Comparison of ENCODE assay signal across 8 cellular contexts in genomic region chr19:18388328-18389094, GRCh38. TPM values are rescaled to one million over a fixed set of nuclear protein-coding genes. Genes with fewer than 3 reads are reported as not detected.
DNase-seq lines count a peak whose midpoint lies in the region; ATAC-seq, FAIRE-seq and TF ChIP-seq lines count a peak whose summit lies in the region.

No MANE protein-coding gene starts in this region.

- in situ Hi-C loops in K562 (cut with MboI), result no loop called here

- H3K36me3 ChIP-seq in HEK293 (ENCODE audit: control insufficient read depth in 2 of 2, insufficient read depth in 1 of 2, low read length in 2 of 2) (no peaks in the 10 kb centered on the region), K562 (ENCODE audit: control insufficient read depth, insufficient read depth, low read length) (peaks cover 32% of the 10 kb centered on the region; the same call in 2 of the 3 replicates), spleen (peaks cover 0 to 34% (median 6%) of the 10 kb centered on the region in 6 donors)

- intact Hi-C loops in K562 (cut with micrococcal nuclease) (loop anchor here (5.0 kb wide), 1 partner anchor 41 kb away; no protein-coding TSS in a partner anchor), spleen (cut with DNase I; ENCODE audit: low total_unique reads) (no loop called here)

- peaks cover 19% of the 10 kb centered on the region for H4K20me1 ChIP-seq in K562 (replicated peaks; ENCODE audit: control insufficient read depth, insufficient read depth, low read length)

- no TSS peak for BruUV-seq in K562 (replicated peaks; lab: Mats Ljungman, UMichigan)

- peak overlapping the region; percentile 90 to 93 for H3K9ac ChIP-seq in K562 (ENCODE audit: insufficient read depth in 1 of 2, low read depth in 2 of 2, low read length in 2 of 2)

- H3K4me3 ChIP-seq in GM08714 (ENCODE audit: low read length) (peak overlapping the region; percentile 42; the same call in 1 of the 2 replicates), HEK293 (ENCODE audit: low read depth, low read length) (no peak overlapping the region; the same call in 1 of the 2 replicates), K562 (peak overlapping the region; percentile 89), spleen (peak overlapping the region; percentile 4 to 67 (median 35))

- ATAC-seq in K562, result peak; percentile 55

- peak; percentile 44 for FAIRE-seq in K562 (lab: Jason Lieb, UNC)

- TF ChIP-seq CTCF in HEK293 (tag by site-specific recombination; IDR thresholded peaks at IDR 0.05), result peak; percentile 99
- TF ChIP-seq CTCF in K562 (IDR thresholded peaks at IDR 0.05 in 2 of 3, conservative IDR thresholded peaks at IDR 0.05 in 1 of 3; ENCODE audit: insufficient read depth in 2 of 3, low read depth in 1 of 3, low read length in 3 of 3), result peak; percentile 95 to 97 (median 96)
- peak; percentile 99 to 100 (median 100) for TF ChIP-seq CTCF in spleen (IDR thresholded peaks at IDR 0.05 in 8 of 11, conservative IDR thresholded peaks at IDR 0.05 in 3 of 11)

- TF ChIP-seq POLR2A in K562 (conservative IDR thresholded peaks at IDR 0.05) (peak; percentile 64), spleen (IDR thresholded peaks at IDR 0.05) (peak in 1 of 3 donors; percentile 11)

- TF ChIP-seq RAD21 in K562 (CRISPR knock-in tag; conservative IDR thresholded peaks at IDR 0.05 in 1 of 2, IDR thresholded peaks at IDR 0.05 in 1 of 2), result peak; percentile 60 to 70

- H3K9me3 ChIP-seq in HEK293 (ENCODE audit: control insufficient read depth, insufficient read depth, low read depth, low read length) (no peaks in the 10 kb centered on the region), K562 (replicated peaks; ENCODE audit: control insufficient read depth, insufficient read depth, low read depth, low read length) (no peaks in the 10 kb centered on the region), spleen (peaks cover 0 to 5% (median 0%) of the 10 kb centered on the region in 8 donors)

- peaks cover 32% of the 10 kb centered on the region for H3K79me2 ChIP-seq in K562 (ENCODE audit: control insufficient read depth, insufficient read depth, low read length)

- CTCF ChIA-PET in HEK293 (lab: Yijun Ruan, JAX), result interaction anchor here (0.6 to 5.6 kb wide), 27 partner anchors 8 to 239 kb away, joined by 3 to 68 read pairs (median 6); partner anchors contain the start of genes JUND, LRRC25 and SSBP4
- CTCF ChIA-PET in K562 (lab: Yijun Ruan, JAX; ENCODE audit: low intra/inter-chr PET ratio), result interaction anchor here (0.6 to 1.7 kb wide), 3 partner anchors 13 to 48 kb away, joined by 3 to 5 read pairs (median 3); partner anchors contain the start of genes PGPEP1 and SSBP4

- POLR2A ChIA-PET in HEK293 (lab: Yijun Ruan, JAX), result interaction anchor here (0.8 to 1.5 kb wide), 3 partner anchors 8 to 109 kb away, joined by 3 to 5 read pairs (median 4); no protein-coding TSS in a partner anchor
- POLR2A ChIA-PET in K562 (lab: Yijun Ruan, JAX), result interaction anchor here (0.6 to 8.1 kb wide), 41 partner anchors 8 to 1056 kb away, joined by 3 to 244 read pairs (median 5); partner anchors contain the start of genes JUND, LRRC25, LSM4 and MPV17L2

- peak; percentile 21 for DNase-seq in NCI-H128 (lab: John Stamatoyannopoulos, UW; ENCODE audit: unreplicated experiment)
- peak; percentile 19 for DNase-seq in T1000 (lab: John Stamatoyannopoulos, UW)
- peak; percentile 88 to 92 (median 90) for DNase-seq in K562 (ENCODE audit: extremely low read depth in 1 of 4, low spot score in 3 of 4)
- DNase-seq in iPS-NIHi7 (ENCODE audit: extremely low spot score), result peak; percentile 93
- peak; percentile 98 for DNase-seq in spleen
- DNase-seq in epidermal melanocyte (ENCODE audit: insufficient read length, low spot score), result no peak

- H3K4me2 ChIP-seq in K562 (ENCODE audit: insufficient read depth, low read length), result peak overlapping the region; percentile 94

- H3K4me1 ChIP-seq in HEK293 (ENCODE audit: control insufficient read depth, insufficient read depth, low read length) (no peaks in the 10 kb centered on the region), K562 (replicated peaks in 1 of 2; ENCODE audit: control insufficient read depth in 2 of 2, insufficient read depth in 2 of 2, low read length in 2 of 2) (peaks cover 17 to 46% of the 10 kb centered on the region in 2 experiments), spleen (peaks cover 34 to 87% (median 52%) of the 10 kb centered on the region in 6 donors)

- TF ChIP-seq EP300 in K562 (IDR thresholded peaks at IDR 0.05; ENCODE audit: low read length), result peak; percentile 7; the same call in 1 of the 2 replicates

- H3K27me3 ChIP-seq in K562 (ENCODE audit: control insufficient read depth in 2 of 2, insufficient read depth in 2 of 2, low read length in 2 of 2), result no peaks in the 10 kb centered on the region
- peaks cover 0 to 35% (median 0%) of the 10 kb centered on the region in 7 donors for H3K27me3 ChIP-seq in spleen (replicated peaks in 1 of 7)

- H2AFZ ChIP-seq in K562 (ENCODE audit: low read depth, low read length), result peak overlapping the region; percentile 77

- 9% methylated on average over 69 of the region's 74 CpGs for WGBS in K562 (ENCODE audit: insufficient coverage, low coverage, missing lambda C conversion rate)
- 5 to 46% (median 7%) methylated on average over 7 to 74 of the region's 74 CpGs for WGBS in spleen, 5 donors

- no peaks in the 10 kb centered on the region for H3K9me1 ChIP-seq in K562 (ENCODE audit: control insufficient read depth, insufficient read depth, low read length)

- H3K27ac ChIP-seq in HEK293 (ENCODE audit: extremely low read depth, low read depth, low read length) (no peak overlapping the region), K562 (ENCODE audit: extremely low read depth, low read depth, low read length) (peak overlapping the region; percentile 84), spleen (peak overlapping the region in 7 of 8 donors; percentile 53 to 83 (median 77))

RNA-seq across cellular contexts. Expression of gene GDF15, which starts 2.6 kb away (rescaled TPM):
- total RNA-seq in K562 (2011; cell fraction: chromatin; rRNA removed; ENCODE audit: low replicate concordance), result 25.1 and 116 TPM in 2 replicates
- 214 and 262 TPM in 2 replicates for total RNA-seq in K562 (2011; cell fraction: nucleolus; rRNA removed)
- total RNA-seq in K562 (2011; cell fraction: nucleoplasm; rRNA removed), result 94.6 and 109 TPM in 2 replicates
- total RNA-seq in K562 (2014; rRNA removed) (78.0 and 82.4 TPM in 2 replicates), K562 (2014; rRNA removed; fragmentation: Illumina TruSeq; extraction: Trizol) (7.3 TPM in 2 replicates), K562 (2015; rRNA removed; fragmentation: Illumina TruSeq; extraction: Trizol) (10.1 and 11.0 TPM in 2 replicates), K562 (2021) (69.8 and 74.5 TPM in 2 replicates), spleen (10 to 100 TPM in 2 of 7 donors, 1 to 10 TPM in 5; 1.9 to 34.3 (median 4.3) TPM)
- polyA plus RNA-seq in K562 (2011; rRNA removed) (12.5 TPM in 2 replicates), K562 (2014; fragmentation: Illumina TruSeq; extraction: Trizol) (19.3 and 47.1 TPM in 2 replicates), K562 (2014; fragmentation: Nextera tagmentation; extraction: Ambion mirVana) (1 to 10 TPM; 2.3 to 2.9 TPM), K562 (2014; rRNA removed) (57.2 and 67.4 TPM in 2 replicates), spleen (10 to 100 TPM in 1 of 3 donors, under 1 TPM in 2; 0.77 to 15.9 (median 0.96) TPM)
- 31.8 and 127 TPM in 2 replicates for polyA plus RNA-seq in K562 (2011; cell fraction: cytosol; rRNA removed)
- 21.6 and 59.4 TPM in 2 replicates for polyA plus RNA-seq in K562 (2011; cell fraction: nucleus; rRNA removed)
- polyA plus RNA-seq in K562 (2012), result 50.1 and 369 TPM in 2 replicates
- 2.4 and 5.6 TPM in 2 replicates for polyA minus RNA-seq in K562 (2011; rRNA and poly(A)+ RNA removed)
- 31.8 and 32.2 TPM in 2 replicates for polyA minus RNA-seq in K562 (2011; cell fraction: cytosol; rRNA and poly(A)+ RNA removed)
- 18.5 and 24.2 TPM in 2 replicates for polyA minus RNA-seq in K562 (2011; cell fraction: nucleus; rRNA and poly(A)+ RNA removed)

RNA-seq across cellular contexts. Expression of gene LRRC25, which starts 8.9 kb away (rescaled TPM):
- 0.25 TPM in 1 of 2 replicates, not detected in the other for total RNA-seq in K562 (2011; cell fraction: chromatin; rRNA removed; ENCODE audit: low replicate concordance)
- 0.39 and 0.50 TPM in 2 replicates for total RNA-seq in K562 (2011; cell fraction: nucleolus; rRNA removed)
- total RNA-seq in K562 (2011; cell fraction: nucleoplasm; rRNA removed), result 0.22 TPM in 1 of 2 replicates, not detected in the other
- 0.18 and 0.29 TPM in 2 replicates for total RNA-seq in K562 (2014; rRNA removed)
- 0.07 TPM in 1 of 2 replicates, not detected in the other for total RNA-seq in K562 (2014; rRNA removed; fragmentation: Illumina TruSeq; extraction: Trizol)
- total RNA-seq in K562 (2015; rRNA removed; fragmentation: Illumina TruSeq; extraction: Trizol), result 0.30 and 0.36 TPM in 2 replicates
- 0.09 and 0.22 TPM in 2 replicates for total RNA-seq in K562 (2021)
- polyA plus RNA-seq in K562 (2011; rRNA removed), result 0.10 and 0.42 TPM in 2 replicates
- polyA plus RNA-seq in K562 (2011; cell fraction: cytosol; rRNA removed), result 0.31 and 0.41 TPM in 2 replicates
- 0.20 and 0.53 TPM in 2 replicates for polyA plus RNA-seq in K562 (2011; cell fraction: nucleus; rRNA removed)
- polyA plus RNA-seq in K562 (2012), result 0.33 and 1.1 TPM in 2 replicates
- 0.10 and 0.25 TPM in 2 replicates for polyA plus RNA-seq in K562 (2014; fragmentation: Illumina TruSeq; extraction: Trizol)
- polyA plus RNA-seq in K562 (2014; fragmentation: Nextera tagmentation; extraction: Ambion mirVana), result not detected
- 0.08 TPM in 1 of 2 replicates, not detected in the other for polyA plus RNA-seq in K562 (2014; rRNA removed)
- 0.11 and 0.18 TPM in 2 replicates for polyA minus RNA-seq in K562 (2011; rRNA and poly(A)+ RNA removed)
- polyA minus RNA-seq in K562 (2011; cell fraction: cytosol; rRNA and poly(A)+ RNA removed), result 0.57 and 1.1 TPM in 2 replicates
- polyA minus RNA-seq in K562 (2011; cell fraction: nucleus; rRNA and poly(A)+ RNA removed), result 0.13 and 0.67 TPM in 2 replicates
- 100 to 1,000 TPM in 3 of 7 donors, 10 to 100 TPM in 4; 82.2 to 164 (median 90.5) TPM for total RNA-seq in spleen
- 10 to 100 TPM; 14.6 to 32.2 (median 16.0) TPM for polyA plus RNA-seq in spleen

RNA-seq across cellular contexts. Expression of gene SSBP4, which starts 30.7 kb away (rescaled TPM):
- 28.5 and 141 TPM in 2 replicates for total RNA-seq in K562 (2011; cell fraction: chromatin; rRNA removed; ENCODE audit: low replicate concordance)
- total RNA-seq in K562 (2011; cell fraction: nucleolus; rRNA removed), result 209 and 228 TPM in 2 replicates
- 68.6 and 76.2 TPM in 2 replicates for total RNA-seq in K562 (2011; cell fraction: nucleoplasm; rRNA removed)
- total RNA-seq in K562 (2014; rRNA removed), result 125 and 188 TPM in 2 replicates
- 21.2 and 21.4 TPM in 2 replicates for total RNA-seq in K562 (2014; rRNA removed; fragmentation: Illumina TruSeq; extraction: Trizol)
- total RNA-seq in K562 (2015; rRNA removed; fragmentation: Illumina TruSeq; extraction: Trizol), result 72.3 and 76.3 TPM in 2 replicates
- 189 TPM in 2 replicates for total RNA-seq in K562 (2021)
- 20.1 and 25.9 TPM in 2 replicates for polyA plus RNA-seq in K562 (2011; rRNA removed)
- 25.4 and 118 TPM in 2 replicates for polyA plus RNA-seq in K562 (2011; cell fraction: cytosol; rRNA removed)
- polyA plus RNA-seq in K562 (2011; cell fraction: nucleus; rRNA removed), result 134 and 296 TPM in 2 replicates
- polyA plus RNA-seq in K562 (2012), result 81.3 and 110 TPM in 2 replicates
- 39.0 and 114 TPM in 2 replicates for polyA plus RNA-seq in K562 (2014; fragmentation: Illumina TruSeq; extraction: Trizol)
- 1 to 10 TPM; 1.1 to 1.9 TPM for polyA plus RNA-seq in K562 (2014; fragmentation: Nextera tagmentation; extraction: Ambion mirVana)
- 119 and 133 TPM in 2 replicates for polyA plus RNA-seq in K562 (2014; rRNA removed)
- polyA minus RNA-seq in K562 (2011; rRNA and poly(A)+ RNA removed), result 3.6 and 7.0 TPM in 2 replicates
- 37.3 and 43.8 TPM in 2 replicates for polyA minus RNA-seq in K562 (2011; cell fraction: cytosol; rRNA and poly(A)+ RNA removed)
- polyA minus RNA-seq in K562 (2011; cell fraction: nucleus; rRNA and poly(A)+ RNA removed), result 85.0 and 105 TPM in 2 replicates
- total RNA-seq in spleen, result 100 to 1,000 TPM in 1 of 7 donors, 10 to 100 TPM in 6; 56.3 to 103 (median 82.4) TPM
- polyA plus RNA-seq in spleen, result 100 to 1,000 TPM in 1 of 3 donors, 10 to 100 TPM in 2; 80.6 to 143 (median 94.9) TPM

RNA-seq across cellular contexts. Expression of gene PGPEP1, which starts 48.1 kb away (rescaled TPM):
- total RNA-seq in K562 (2011; cell fraction: chromatin; rRNA removed; ENCODE audit: low replicate concordance), result 44.2 and 152 TPM in 2 replicates
- 93.0 and 102 TPM in 2 replicates for total RNA-seq in K562 (2011; cell fraction: nucleolus; rRNA removed)
- 67.2 and 79.3 TPM in 2 replicates for total RNA-seq in K562 (2011; cell fraction: nucleoplasm; rRNA removed)
- total RNA-seq in K562 (2014; rRNA removed), result 29.5 and 33.8 TPM in 2 replicates
- total RNA-seq in K562 (2014; rRNA removed; fragmentation: Illumina TruSeq; extraction: Trizol), result 32.2 and 33.5 TPM in 2 replicates
- total RNA-seq in K562 (2015; rRNA removed; fragmentation: Illumina TruSeq; extraction: Trizol), result 37.3 and 38.5 TPM in 2 replicates
- total RNA-seq in K562 (2021), result 61.7 and 69.6 TPM in 2 replicates
- 37.8 and 43.0 TPM in 2 replicates for polyA plus RNA-seq in K562 (2011; rRNA removed)
- polyA plus RNA-seq in K562 (2011; cell fraction: cytosol; rRNA removed), result 33.8 and 35.3 TPM in 2 replicates
- polyA plus RNA-seq in K562 (2011; cell fraction: nucleus; rRNA removed), result 40.8 and 54.8 TPM in 2 replicates
- 28.3 and 41.7 TPM in 2 replicates for polyA plus RNA-seq in K562 (2012)
- polyA plus RNA-seq in K562 (2014; fragmentation: Illumina TruSeq; extraction: Trizol), result 36.1 and 36.4 TPM in 2 replicates
- 10 to 100 TPM in 1 of 2 experiments, 1 to 10 TPM in 1; 10.0 to 13.4 TPM for polyA plus RNA-seq in K562 (2014; fragmentation: Nextera tagmentation; extraction: Ambion mirVana)
- polyA plus RNA-seq in K562 (2014; rRNA removed), result 32.1 and 33.5 TPM in 2 replicates
- polyA minus RNA-seq in K562 (2011; rRNA and poly(A)+ RNA removed), result 49.2 and 73.9 TPM in 2 replicates
- 39.5 and 43.2 TPM in 2 replicates for polyA minus RNA-seq in K562 (2011; cell fraction: cytosol; rRNA and poly(A)+ RNA removed)
- polyA minus RNA-seq in K562 (2011; cell fraction: nucleus; rRNA and poly(A)+ RNA removed), result 33.0 and 37.7 TPM in 2 replicates
- 10 to 100 TPM; 20.2 to 65.6 (median 45.1) TPM for total RNA-seq in spleen
- 10 to 100 TPM in 1 of 3 donors, 1 to 10 TPM in 2; 9.3 to 17.3 (median 9.6) TPM for polyA plus RNA-seq in spleen

RNA-seq across cellular contexts. Expression of gene ISYNA1, which starts 49.4 kb away (rescaled TPM):
- total RNA-seq in K562 (2011; cell fraction: chromatin; rRNA removed; ENCODE audit: low replicate concordance), result 155 and 651 TPM in 2 replicates
- 616 and 678 TPM in 2 replicates for total RNA-seq in K562 (2011; cell fraction: nucleolus; rRNA removed)
- 226 and 284 TPM in 2 replicates for total RNA-seq in K562 (2011; cell fraction: nucleoplasm; rRNA removed)
- 180 and 202 TPM in 2 replicates for total RNA-seq in K562 (2014; rRNA removed)
- 14.6 and 32.0 TPM in 2 replicates for total RNA-seq in K562 (2014; rRNA removed; fragmentation: Illumina TruSeq; extraction: Trizol)
- 93.2 and 96.8 TPM in 2 replicates for total RNA-seq in K562 (2015; rRNA removed; fragmentation: Illumina TruSeq; extraction: Trizol)
- total RNA-seq in K562 (2021), result 435 and 460 TPM in 2 replicates
- polyA plus RNA-seq in K562 (2011; rRNA removed), result 99.3 and 191 TPM in 2 replicates
- 148 and 356 TPM in 2 replicates for polyA plus RNA-seq in K562 (2011; cell fraction: cytosol; rRNA removed)
- 1,012 and 1,382 TPM in 2 replicates for polyA plus RNA-seq in K562 (2011; cell fraction: nucleus; rRNA removed)
- polyA plus RNA-seq in K562 (2012), result 319 and 453 TPM in 2 replicates
- 73.2 and 198 TPM in 2 replicates for polyA plus RNA-seq in K562 (2014; fragmentation: Illumina TruSeq; extraction: Trizol)
- 10 to 100 TPM; 21.8 to 57.6 TPM for polyA plus RNA-seq in K562 (2014; fragmentation: Nextera tagmentation; extraction: Ambion mirVana)
- polyA plus RNA-seq in K562 (2014; rRNA removed), result 376 and 380 TPM in 2 replicates
- polyA minus RNA-seq in K562 (2011; rRNA and poly(A)+ RNA removed), result 36.7 and 52.6 TPM in 2 replicates
- polyA minus RNA-seq in K562 (2011; cell fraction: cytosol; rRNA and poly(A)+ RNA removed), result 173 and 245 TPM in 2 replicates
- 114 and 124 TPM in 2 replicates for polyA minus RNA-seq in K562 (2011; cell fraction: nucleus; rRNA and poly(A)+ RNA removed)
- 10 to 100 TPM; 37.5 to 82.3 (median 44.4) TPM for total RNA-seq in spleen
- polyA plus RNA-seq in spleen, result 10 to 100 TPM; 31.7 to 58.2 (median 49.0) TPM

Comparison
In these comparisons a context has a peak if more than half of its experiments do, and no peak if none do; other contexts are left out.
1. RNA of gene LRRC25, which starts 8.9 kb away (total RNA-seq): 82.2 to 164 TPM in spleen; 0.07 to 0.50 TPM in K562; every median in the first group is over 10 times any median in the second.
2. Peak in every context shown above with its lines, with median percentiles within 50 percentile points of each other: CTCF ChIP-seq.